22 cellular contexts compared by ENCODE assay signal in genomic region chr11:36019722-36020121, GRCh38.
A peak's percentile ranks its signal among the peaks of the same experiment; 100 is the strongest.
DNase-seq lines count a peak whose midpoint lies in the region; ATAC-seq, FAIRE-seq and TF ChIP-seq lines count a peak whose summit lies in the region.
"Had no signal": no experiment of that assay in that cellular context is flagged by ENCODE, and none has a peak within 500 bp of the region (broad histone marks: within the 10 kb centered on the region; RNA-seq: fewer than 3 reads in every experiment).

No MANE protein-coding gene starts in this region.

- no peak overlapping the region for H3K23ac ChIP-seq in trophoblast cell (ENCODE audit: low read length)

- TF ChIP-seq EP300 in HepG2 (IDR thresholded peaks at IDR 0.05; ENCODE audit: low read depth in 2 of 2, low read length in 2 of 2): no peak
- no peak for TF ChIP-seq EP300 in HepG2 (CRISPR knock-in tag; IDR thresholded peaks at IDR 0.05; ENCODE audit: borderline replicate concordance)

- no peak overlapping the region for H3K14ac ChIP-seq in trophoblast cell (ENCODE audit: low read length)

- POLR2A ChIA-PET in HepG2 (lab: Yijun Ruan, JAX): no interaction called here

- H3K4me1 ChIP-seq in trophoblast cell (ENCODE audit: control insufficient read depth in 1 of 2, insufficient read depth in 2 of 2, low read length in 2 of 2): peaks cover 6 to 11% of the 10 kb centered on the region in 2 experiments
- no peaks in the 10 kb centered on the region for H3K4me1 ChIP-seq in HepG2 (ENCODE audit: insufficient read depth, low read length)
- H3K4me1 ChIP-seq: Peyer's patch had no signal

- TF ChIP-seq POLR2A in erythroblast (IDR thresholded peaks at IDR 0.05; ENCODE audit: low read length) (no peak), HepG2 (IDR thresholded peaks at IDR 0.05; ENCODE audit: insufficient read depth in 1 of 2, low read depth in 2 of 2, low read length in 2 of 2) (no peak)

- no CpG with 5 or more reads among the region's 4 CpGs for WGBS in trophoblast cell (ENCODE audit: extremely low coverage, insufficient coverage, insufficient read length)
- 36% methylated on average over 4 of the region's 4 CpGs for WGBS in HepG2 (ENCODE audit: low lambda C conversion rate)

- no peak overlapping the region for H4K8ac ChIP-seq in trophoblast cell (ENCODE audit: low read depth, low read length)

- ATAC-seq in GM18909 (IDR thresholded peaks at IDR 0.05; ENCODE audit: poor library complexity, unreplicated experiment) (no peak), HepG2 (no peak)
- ATAC-seq: GM23338, left ventricle myocardium superior had no signal

- no peak overlapping the region for H2BK120ac ChIP-seq in trophoblast cell (ENCODE audit: insufficient read depth, low read length, poor library complexity)

- H3K9me3 ChIP-seq in trophoblast cell (ENCODE audit: insufficient read depth, low read depth, low read length): no peaks in the 10 kb centered on the region
- no peaks in the 10 kb centered on the region for H3K9me3 ChIP-seq in HepG2 (ENCODE audit: low read length)
- H3K9me3 ChIP-seq: esophagus muscularis mucosa, MG63, Peyer's patch, suprapubic skin had no signal

- no peaks in the 10 kb centered on the region for H3K27me3 ChIP-seq in trophoblast cell (ENCODE audit: insufficient read depth, low read length)
- 0 out of 5 replicates have a peak, but pooled peaks cover 1 to 8% of the 10 kb centered on the region in 2 experiments for H3K27me3 ChIP-seq in HepG2 (ENCODE audit: control insufficient read depth in 1 of 2, insufficient read depth in 2 of 2, low read length in 2 of 2)
- H3K27me3 ChIP-seq: dorsolateral prefrontal cortex, esophagus muscularis mucosa, MG63, Peyer's patch, suprapubic skin had no signal

- CTCF ChIA-PET in HepG2 (lab: Yijun Ruan, JAX; ENCODE audit: low intra/inter-chr PET ratio, low total read pairs): no interaction called here

- H3K79me2 ChIP-seq in trophoblast cell (ENCODE audit: control insufficient read depth, insufficient read depth, low read length, poor library complexity) (no peaks in the 10 kb centered on the region), HepG2 (ENCODE audit: insufficient read depth, low read length) (no peaks in the 10 kb centered on the region)

- DNase-seq in HPDE6-E6E7 (ENCODE audit: extremely low spot score): peak; percentile 79
- peak; percentile 38 for DNase-seq in SK-MEL-5 (ENCODE audit: low read depth, low spot score)
- peak; percentile 33 to 37 for DNase-seq in erythroblast (lab: John Stamatoyannopoulos, UW)
- no peak for DNase-seq in trophoblast cell
- no peak for DNase-seq in ACHN
- DNase-seq in HepG2 (ENCODE audit: low spot score): no peak
- DNase-seq: activated CD4-positive, alpha-beta T cell treated with anti-CD3 and anti-CD28 coated beads, Interleukin-2, amount 50 U/mL, for 1 hour; activated CD8-positive, alpha-beta memory T cell treated with anti-CD3 and anti-CD28 coated beads, Interleukin-2, amount 50 U/mL, for 48 hours; activated effector memory CD4-positive, alpha-beta T cell treated with anti-CD3 and anti-CD28 coated beads, Interleukin-2, amount 50 U/mL, for 16 hours; CD8-positive, alpha-beta memory T cell; head of caudate nucleus; left ventricle myocardium superior; MG63; NCI-H2227 treated with DMSO at 0.1 percent for 48 hours; nucleus accumbens; Peyer's patch; SW 1271 had no signal

- H2AK5ac ChIP-seq in trophoblast cell (ENCODE audit: low read length): no peak overlapping the region

- peaks cover 5% of the 10 kb centered on the region for H3K79me1 ChIP-seq in trophoblast cell (ENCODE audit: low read length)

- intact Hi-C loops in HepG2 (cut with micrococcal nuclease; ENCODE audit: unreplicated experiment): no loop called here

- no peak overlapping the region for H2BK12ac ChIP-seq in trophoblast cell (ENCODE audit: low read length)

- H3K4me3 ChIP-seq in trophoblast cell (ENCODE audit: low read depth, low read length) (no peak overlapping the region), HepG2 (replicated peaks in 1 of 3; ENCODE audit: insufficient read depth in 1 of 3, low read depth in 2 of 3, low read length in 3 of 3) (no peak overlapping the region)
- H3K4me3 ChIP-seq: dorsolateral prefrontal cortex, esophagus muscularis mucosa, GM23338, MG63, Peyer's patch, suprapubic skin had no signal

- H3K18ac ChIP-seq in trophoblast cell (ENCODE audit: low read length): peak overlapping the region; percentile 21

- in situ Hi-C loops in SK-MEL-5 (cut with HindIII; ENCODE audit: low pct_unique_long_range_greater_than_20kb, low sequenced_read_pairs): no loop called here
- in situ Hi-C loops in ACHN (cut with HindIII; ENCODE audit: low pct_ligation_motif_present, low pct_unique_long_range_greater_than_20kb, low sequenced_read_pairs): no loop called here
- in situ Hi-C loops in HepG2 (cut with HindIII; ENCODE audit: extremely low pct_ligation_motif_present, low pct_unique_long_range_greater_than_20kb): no loop called here

- no peak overlapping the region for H4K12ac ChIP-seq in trophoblast cell (ENCODE audit: low read depth, low read length)

- no peak overlapping the region for H2BK5ac ChIP-seq in trophoblast cell (ENCODE audit: low read depth, low read length, poor library complexity)

- H3K27ac ChIP-seq in trophoblast cell (ENCODE audit: low read depth, low read length) (no peak overlapping the region), HepG2 (ENCODE audit: extremely low read length, insufficient read depth, low read length) (no peak overlapping the region)
- H3K27ac ChIP-seq: esophagus muscularis mucosa, Peyer's patch, suprapubic skin had no signal

- H3K4me2 ChIP-seq in trophoblast cell (ENCODE audit: low read length) (no peak overlapping the region), HepG2 (ENCODE audit: low read depth, low read length) (no peak overlapping the region)
- H3K4me2 ChIP-seq: GM23338 had no signal

- no peak for FAIRE-seq in HepG2 (lab: Jason Lieb, UNC)

- no TSS peak for BruUV-seq in HepG2 (replicated peaks; lab: Mats Ljungman, UMichigan)

- H4K91ac ChIP-seq in trophoblast cell (ENCODE audit: low read depth, low read length): no peak overlapping the region

- no peaks in the 10 kb centered on the region for H4K20me1 ChIP-seq in HepG2 (ENCODE audit: insufficient read depth, low read length)

- TF ChIP-seq RAD21 in HepG2 (CRISPR knock-in tag; IDR thresholded peaks at IDR 0.05): no peak

- no peak overlapping the region for H3K4ac ChIP-seq in trophoblast cell (ENCODE audit: low read depth, low read length)

- H3K36me3 ChIP-seq in trophoblast cell (ENCODE audit: control insufficient read depth in 1 of 2, insufficient read depth in 2 of 2, low read length in 2 of 2) (no peaks in the 10 kb centered on the region), HepG2 (replicated peaks in 1 of 2; ENCODE audit: control insufficient read depth in 1 of 2, insufficient read depth in 2 of 2, low read length in 2 of 2) (no peaks in the 10 kb centered on the region)
- H3K36me3 ChIP-seq: esophagus muscularis mucosa, MG63, Peyer's patch, suprapubic skin had no signal

- H2AFZ ChIP-seq in trophoblast cell (ENCODE audit: insufficient read depth, low read length, poor library complexity): no peak overlapping the region
- H2AFZ ChIP-seq in HepG2 (ENCODE audit: low read length): no peak overlapping the region
- H2AFZ ChIP-seq: GM23338 had no signal

- H3K9ac ChIP-seq in trophoblast cell (ENCODE audit: low read length): no peak overlapping the region
- H3K9ac ChIP-seq in HepG2 (ENCODE audit: insufficient read depth, low read depth, low read length): no peak overlapping the region

- TF ChIP-seq CTCF in HepG2 (CRISPR knock-in tag; IDR thresholded peaks at IDR 0.05): no peak

TF ChIP-seq in HepG2, 621 proteins besides CTCF, POLR2A, EP300 and RAD21 (continues in another document):
- TF ChIP-seq, protein P1, sequence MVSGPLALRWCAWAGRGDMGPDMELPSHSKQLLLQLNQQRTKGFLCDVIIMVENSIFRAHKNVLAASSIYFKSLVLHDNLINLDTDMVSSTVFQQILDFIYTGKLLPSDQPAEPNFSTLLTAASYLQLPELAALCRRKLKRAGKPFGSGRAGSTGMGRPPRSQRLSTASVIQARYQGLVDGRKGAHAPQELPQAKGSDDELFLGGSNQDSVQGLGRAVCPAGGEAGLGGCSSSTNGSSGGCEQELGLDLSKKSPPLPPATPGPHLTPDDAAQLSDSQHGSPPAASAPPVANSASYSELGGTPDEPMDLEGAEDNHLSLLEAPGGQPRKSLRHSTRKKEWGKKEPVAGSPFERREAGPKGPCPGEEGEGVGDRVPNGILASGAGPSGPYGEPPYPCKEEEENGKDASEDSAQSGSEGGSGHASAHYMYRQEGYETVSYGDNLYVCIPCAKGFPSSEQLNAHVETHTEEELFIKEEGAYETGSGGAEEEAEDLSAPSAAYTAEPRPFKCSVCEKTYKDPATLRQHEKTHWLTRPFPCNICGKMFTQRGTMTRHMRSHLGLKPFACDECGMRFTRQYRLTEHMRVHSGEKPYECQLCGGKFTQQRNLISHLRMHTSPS (CRISPR knock-in tag; IDR thresholded peaks at IDR 0.05; ENCODE audit: low read depth): no peak
- TF ChIP-seq ZNF605 (CRISPR knock-in tag; IDR thresholded peaks at IDR 0.05): no peak
- no peak for TF ChIP-seq TCF7L2 (IDR thresholded peaks at IDR 0.05; ENCODE audit: low read depth, low read length)
- TF ChIP-seq ZNF557 (CRISPR knock-in tag; IDR thresholded peaks at IDR 0.05): no peak
- TF ChIP-seq, protein P2, sequence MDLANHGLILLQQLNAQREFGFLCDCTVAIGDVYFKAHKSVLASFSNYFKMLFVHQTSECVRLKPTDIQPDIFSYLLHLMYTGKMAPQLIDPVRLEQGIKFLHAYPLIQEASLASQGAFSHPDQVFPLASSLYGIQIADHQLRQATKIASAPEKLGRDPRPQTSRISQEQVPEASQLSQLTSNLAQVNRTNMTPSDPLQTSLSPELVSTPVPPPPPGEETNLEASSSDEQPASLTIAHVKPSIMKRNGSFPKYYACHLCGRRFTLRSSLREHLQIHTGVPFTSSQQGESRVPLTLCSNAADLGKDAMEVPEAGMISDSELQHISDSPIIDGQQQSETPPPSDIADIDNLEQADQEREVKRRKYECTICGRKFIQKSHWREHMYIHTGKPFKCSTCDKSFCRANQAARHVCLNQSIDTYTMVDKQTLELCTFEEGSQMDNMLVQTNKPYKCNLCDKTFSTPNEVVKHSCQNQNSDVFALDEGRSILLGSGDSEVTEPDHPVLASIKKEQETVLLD (CRISPR knock-in tag; IDR thresholded peaks at IDR 0.05; ENCODE audit: low read depth): no peak
- no peak for TF ChIP-seq ZNF296 (CRISPR knock-in tag; conservative IDR thresholded peaks at IDR 0.05)
- no peak for TF ChIP-seq ARNT2 (CRISPR knock-in tag; IDR thresholded peaks at IDR 0.05; ENCODE audit: low read depth)
- no peak for TF ChIP-seq ZNF180 (CRISPR knock-in tag; IDR thresholded peaks at IDR 0.05; ENCODE audit: borderline replicate concordance, low read depth)
- no peak for TF ChIP-seq MLLT10 (CRISPR knock-in tag; IDR thresholded peaks at IDR 0.05)

Comparison
In these comparisons a context has a peak if more than half of its experiments do, and no peak if none do; other contexts are left out.
1. DNase-seq: peak in HPDE6-E6E7 (single experiment), SK-MEL-5 (single experiment) and erythroblast (2 of 2); none in trophoblast cell (0 of 2), ACHN (single experiment) and HepG2 (single experiment).